8 cellular contexts compared by ENCODE assay signal in genomic region chr12:46268349-46268616, GRCh38. TPM values are rescaled to one million over a fixed set of nuclear protein-coding genes. Genes with fewer than 3 reads are reported as not detected.
DNase-seq lines count a peak whose midpoint lies in the region; ATAC-seq, FAIRE-seq and TF ChIP-seq lines count a peak whose summit lies in the region.

No MANE protein-coding gene starts in this region.

- in situ Hi-C loops in astrocyte of the cerebellum (cut with HindIII; ENCODE audit: low sequenced_read_pairs), result no loop called here

- H3K27me3 ChIP-seq in right lobe of liver (peaks cover 0 to 8% of the 10 kb centered on the region in 2 donors), vagina (peaks cover 5% of the 10 kb centered on the region)

- H3K27ac ChIP-seq in right lobe of liver, result peak overlapping the region in 2 of 3 donors; percentile 66 to 77
- H3K27ac ChIP-seq in vagina, result peak overlapping the region; percentile 91

- H3K4me1 ChIP-seq in right lobe of liver, result peaks cover 0 to 9% (median 0%) of the 10 kb centered on the region in 4 donors
- H3K4me1 ChIP-seq in vagina, result peaks cover 43% of the 10 kb centered on the region

- ATAC-seq in right lobe of liver (peak; percentile 1 to 12 (median 4)), HG02981 (IDR thresholded peaks at IDR 0.05; ENCODE audit: unreplicated experiment) (no peak)

- 3% methylated on average over 10 of the region's 16 CpGs for WGBS in right lobe of liver (ENCODE audit: insufficient coverage, low coverage, low lambda C conversion rate, missing lambda C conversion rate)

- H3K9me3 ChIP-seq in right lobe of liver (no peaks in the 10 kb centered on the region), vagina (no peaks in the 10 kb centered on the region)

- FAIRE-seq in GM12892 (lab: Jason Lieb, UNC), result no peak

- peak; percentile 17 for DNase-seq in stimulated activated CD8-positive, alpha-beta memory T cell treated with anti-CD3 and anti-CD28 coated beads, Interleukin-12 subunit alpha, Interleukin-12 subunit beta, amount 100 ng/mL, for 1 hour (ENCODE audit: low read depth)
- no peak for DNase-seq in stimulated activated CD8-positive, alpha-beta memory T cell treated with anti-CD3 and anti-CD28 coated beads, Interleukin-4, amount 100 ng/mL, for 48 hours
- DNase-seq in astrocyte of the cerebellum (ENCODE audit: low read depth), result no peak
- DNase-seq in right lobe of liver, result peak in 2 of 3 donors; percentile 26 to 66
- DNase-seq in vagina (ENCODE audit: extremely low spot score in 2 of 2), result no peak
- DNase-seq in HPDE6-E6E7 (ENCODE audit: extremely low spot score), result no peak
- no peak for DNase-seq in GM12892 (ENCODE audit: insufficient read length)

- H3K36me3 ChIP-seq in right lobe of liver (no peaks in the 10 kb centered on the region), vagina (no peaks in the 10 kb centered on the region)

- peak overlapping the region; percentile 79 for H3K4me3 ChIP-seq in astrocyte of the cerebellum (ENCODE audit: low read depth, low read length)
- peak overlapping the region; percentile 57 to 71 (median 69) for H3K4me3 ChIP-seq in right lobe of liver
- peak overlapping the region; percentile 67 to 82 for H3K4me3 ChIP-seq in vagina

- TF ChIP-seq CTCF in astrocyte of the cerebellum (IDR thresholded peaks at IDR 0.05; ENCODE audit: low read depth, low read length, missing control alignments), result no peak
- no peak for TF ChIP-seq CTCF in right lobe of liver (IDR thresholded peaks at IDR 0.05)
- no peak for TF ChIP-seq CTCF in vagina (IDR thresholded peaks at IDR 0.05)

- TF ChIP-seq POLR2A in right lobe of liver (IDR thresholded peaks at IDR 0.05) (no peak), vagina (IDR thresholded peaks at IDR 0.05) (no peak), GM12892 (IDR thresholded peaks at IDR 0.05; ENCODE audit: low read depth, low read length) (no peak)

- intact Hi-C loops in right lobe of liver (cut with DNase I), result no loop called here
- intact Hi-C loops in vagina (cut with DNase I), result no loop called here

RNA-seq across cellular contexts. Expression of gene SLC38A1, which starts 0.6 kb away (rescaled TPM):
- total RNA-seq in right lobe of liver (10 to 100 TPM in 4 of 6 experiments, 1 to 10 TPM in 2; 7.9 to 20.7 (median 12.2) TPM), vagina (44.7 TPM)
- polyA plus RNA-seq in GM12892 (2012; ENCODE audit: missing spikeins), result 56.2 TPM

Comparison
In these comparisons a context has a peak if more than half of its experiments do, and no peak if none do; other contexts are left out.
1. DNase-seq: peak in stimulated activated CD8-positive, alpha-beta memory T cell treated with anti-CD3 and anti-CD28 coated beads, Interleukin-12 subunit alpha, Interleukin-12 subunit beta, amount 100 ng/mL, for 1 hour (single experiment) and right lobe of liver (2 of 3); none in stimulated activated CD8-positive, alpha-beta memory T cell treated with anti-CD3 and anti-CD28 coated beads, Interleukin-4, amount 100 ng/mL, for 48 hours (single experiment), astrocyte of the cerebellum (single experiment), vagina (0 of 2), HPDE6-E6E7 (single experiment) and GM12892 (single experiment).
2. Peak in every context shown above with its lines, with median percentiles within 50 percentile points of each other: H3K4me3 ChIP-seq.